ENCODE assay signal across 15 cellular contexts in the genomic region with DNA sequence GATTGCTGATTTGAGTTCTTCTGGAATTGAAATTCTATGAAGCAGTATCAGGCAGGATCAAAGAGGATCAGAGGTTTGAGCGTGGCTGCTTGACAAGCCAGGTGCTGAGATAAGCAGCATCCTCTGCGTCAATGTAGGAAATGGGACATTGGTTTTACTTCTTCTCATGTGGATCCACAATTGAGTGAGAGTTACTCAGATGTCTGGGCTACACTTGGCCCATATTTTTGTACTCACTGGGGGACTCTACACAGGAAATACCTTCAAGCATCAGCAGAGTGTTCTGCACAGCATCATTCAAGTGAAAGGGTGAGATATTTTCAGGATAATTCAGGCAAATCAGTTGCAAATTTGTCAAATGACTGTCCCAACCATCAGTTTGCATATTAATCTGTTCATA.
"Had no signal": no experiment of that assay in that cellular context is flagged by ENCODE, and none has a peak within 500 bp of the region (broad histone marks: within the 10 kb centered on the region; RNA-seq: fewer than 3 reads in every experiment).

No MANE protein-coding gene starts in this region.

- H3K4me1 Mint-ChIP-seq: immature natural killer cell had no signal

- H3K27me3 Mint-ChIP-seq: progenitor cell of endocrine pancreas, type B pancreatic cell had no signal

- H3K4me3 Mint-ChIP-seq: immature natural killer cell, nephron, type B pancreatic cell had no signal

- ATAC-seq: activated CD4-positive, CD25-positive, alpha-beta regulatory T cell treated with anti-CD3 and anti-CD28 coated beads, Interleukin-2, amount 50 U/mL, for 24 hours; left cardiac atrium; mucosa of descending colon; right cardiac atrium; SK-N-SH treated with all-trans-retinoic acid at 6 μM for 48 hours had no signal

- DNase-seq: aorta, esophagus squamous epithelium, foreskin fibroblast, immature natural killer cell, left cardiac atrium, mucosa of descending colon, occipital lobe, right cardiac atrium, small intestine had no signal

- H3K27me3 ChIP-seq: esophagus squamous epithelium had no signal

- H3K4me3 ChIP-seq: esophagus squamous epithelium, lung, mucosa of descending colon had no signal

- H3K36me3 ChIP-seq: esophagus squamous epithelium had no signal

- H3K9me3 ChIP-seq: esophagus squamous epithelium, mucosa of descending colon had no signal

- H3K27ac Mint-ChIP-seq: immature natural killer cell, nephron, progenitor cell of endocrine pancreas, type B pancreatic cell had no signal

- H3K36me3 Mint-ChIP-seq: immature natural killer cell, type B pancreatic cell had no signal

- H3K9me3 Mint-ChIP-seq: immature natural killer cell, nephron, type B pancreatic cell had no signal
